ENCODE assay signal across 20 cellular contexts in genomic region chr12:128586630-128587029, GRCh38.
"Had no signal": no experiment of that assay in that cellular context is flagged by ENCODE, and none has a peak within 500 bp of the region (broad histone marks: within the 10 kb centered on the region; RNA-seq: fewer than 3 reads in every experiment).

No MANE protein-coding gene starts in this region.

- H3K36me3 ChIP-seq: ascending aorta, esophagus squamous epithelium, neutrophil, pancreas, sigmoid colon, upper lobe of right lung had no signal

- H3K4me1 ChIP-seq: ascending aorta, pancreas, sigmoid colon, upper lobe of right lung had no signal

- H3K36me3 Mint-ChIP-seq: naive thymus-derived CD8-positive, alpha-beta T cell; stimulated activated memory B cell treated with anti-CD40 and anti-IgM and Interleukin-4, amounts not matched to agents 10 μg/mL and 1 μg/mL and 100 μg/mL, for 72 hours had no signal

- ATAC-seq: naive thymus-derived CD8-positive, alpha-beta T cell; stimulated activated memory B cell treated with anti-CD40 and anti-IgM and Interleukin-4, amounts not matched to agents 10 μg/mL and 1 μg/mL and 100 μg/mL, for 72 hours; upper lobe of right lung had no signal

- H3K4me1 Mint-ChIP-seq: activated CD4-positive, alpha-beta T cell treated with anti-CD3 and anti-CD28 coated beads, Interleukin-2, amount 10 ng/mL, durations not matched to agents 24 days and 14 days; central memory CD8-positive, alpha-beta T cell; naive thymus-derived CD8-positive, alpha-beta T cell; stimulated activated memory B cell treated with anti-CD40 and anti-IgM and Interleukin-4, amounts not matched to agents 10 μg/mL and 1 μg/mL and 100 μg/mL, for 72 hours had no signal

- H3K27me3 Mint-ChIP-seq: activated CD4-positive, alpha-beta T cell treated with anti-CD3 and anti-CD28 coated beads, Interleukin-2, amount 10 ng/mL, durations not matched to agents 24 days and 14 days; stimulated activated memory B cell treated with anti-CD40 and anti-IgM and Interleukin-4, amounts not matched to agents 10 μg/mL and 1 μg/mL and 100 μg/mL, for 72 hours had no signal

- H3K27ac ChIP-seq: ascending aorta, neutrophil, upper lobe of right lung had no signal

- DNase-seq: activated CD4-positive, alpha-beta T cell treated with anti-CD3 and anti-CD28 coated beads, Interleukin-2, amount 10 ng/mL, durations not matched to agents 24 days and 14 days; activated CD8-positive, alpha-beta memory T cell treated with anti-CD3 and anti-CD28 coated beads for 24 hours; activated CD8-positive, alpha-beta memory T cell treated with anti-CD3 and anti-CD28 coated beads, Interleukin-2, amount 50 U/mL, for 48 hours; activated effector memory CD4-positive, alpha-beta T cell treated with Interleukin-2 at 50 U/mL for 16 hours; activated naive CD4-positive, alpha-beta T cell treated with anti-CD3 and anti-CD28 coated beads, Interleukin-2, amount 50 U/mL, for 16 hours; activated T-cell treated with anti-CD3 and anti-CD28 coated beads, Interleukin-2, amount 50 U/mL, for 48 hours; effector CD4-positive, alpha-beta T cell; esophagus squamous epithelium; left cardiac atrium; mesendoderm; naive thymus-derived CD8-positive, alpha-beta T cell; pancreas; sigmoid colon; stimulated activated CD4-positive, alpha-beta T cell treated with anti-CD3 and anti-CD28 coated beads, Interleukin-4, amount 100 ng/mL, for 4 hours; T-helper 9 cell; upper lobe of right lung had no signal

- H3K27me3 ChIP-seq: ascending aorta, esophagus squamous epithelium, neutrophil, pancreas, sigmoid colon, upper lobe of right lung had no signal

- H3K27ac Mint-ChIP-seq: activated CD4-positive, alpha-beta T cell treated with anti-CD3 and anti-CD28 coated beads, Interleukin-2, amount 10 ng/mL, durations not matched to agents 24 days and 14 days; naive thymus-derived CD8-positive, alpha-beta T cell; stimulated activated memory B cell treated with anti-CD40 and anti-IgM and Interleukin-4, amounts not matched to agents 10 μg/mL and 1 μg/mL and 100 μg/mL, for 72 hours had no signal

- H3K4me3 ChIP-seq: ascending aorta, esophagus squamous epithelium, pancreas, sigmoid colon, upper lobe of right lung had no signal

- H3K9me3 Mint-ChIP-seq: central memory CD8-positive, alpha-beta T cell had no signal

- H3K9me3 ChIP-seq: ascending aorta, neutrophil, pancreas, sigmoid colon, upper lobe of right lung had no signal

- H3K4me3 Mint-ChIP-seq: activated CD4-positive, alpha-beta T cell treated with anti-CD3 and anti-CD28 coated beads, Interleukin-2, amount 10 ng/mL, durations not matched to agents 24 days and 14 days; central memory CD8-positive, alpha-beta T cell; naive thymus-derived CD8-positive, alpha-beta T cell; stimulated activated memory B cell treated with anti-CD40 and anti-IgM and Interleukin-4, amounts not matched to agents 10 μg/mL and 1 μg/mL and 100 μg/mL, for 72 hours had no signal
